ENCODE assay signal across 9 cellular contexts in the genomic region with DNA sequence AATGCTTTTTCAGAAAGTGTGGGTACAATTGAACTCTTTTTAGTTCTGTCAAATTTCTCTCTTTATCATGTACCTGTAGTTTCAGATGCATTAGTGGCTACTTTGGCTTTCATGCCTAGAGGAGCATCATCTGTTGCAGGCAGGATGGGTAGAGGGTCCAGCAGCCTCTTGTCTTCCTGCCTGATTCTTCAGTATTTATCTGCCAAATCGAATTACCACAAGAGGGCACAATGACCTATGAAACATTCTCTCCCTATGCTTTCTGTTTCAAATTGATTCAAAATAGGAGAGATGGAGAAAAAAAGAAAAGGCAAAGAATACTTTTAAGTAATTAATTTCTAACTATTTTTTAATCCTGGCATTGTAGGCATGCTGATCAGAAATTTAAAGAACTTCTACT.
A peak's percentile ranks its signal among the peaks of the same experiment; 100 is the strongest.
DNase-seq lines count a peak whose midpoint lies in the region; ATAC-seq, FAIRE-seq and TF ChIP-seq lines count a peak whose summit lies in the region.
"Had no signal": no experiment of that assay in that cellular context is flagged by ENCODE, and none has a peak within 500 bp of the region (broad histone marks: within the 10 kb centered on the region; RNA-seq: fewer than 3 reads in every experiment).

No MANE protein-coding gene starts in this region.

- H3K27ac ChIP-seq in OCI-LY1 (ENCODE audit: low read depth, low read length, poor library complexity, severe bottlenecking): no peak overlapping the region

- H3K36me3 ChIP-seq in OCI-LY1 (ENCODE audit: insufficient read depth, low read length): no peaks in the 10 kb centered on the region

- H3K9me3 ChIP-seq in OCI-LY1 (ENCODE audit: low read length): no peaks in the 10 kb centered on the region
- no peaks in the 10 kb centered on the region for H3K9me3 ChIP-seq in T-helper 17 cell (ENCODE audit: control insufficient read depth, low read length, poor library complexity, severe bottlenecking)

- no peaks in the 10 kb centered on the region for H3K79me2 ChIP-seq in OCI-LY1 (ENCODE audit: insufficient read depth, low read length)

- no peaks in the 10 kb centered on the region for H3F3A ChIP-seq in OCI-LY1 (ENCODE audit: insufficient read depth, low read length)

- no peak overlapping the region for H3K27ac Mint-ChIP-seq in T-helper 17 cell

- TF ChIP-seq CTCF in D721Med (IDR thresholded peaks at IDR 0.05; ENCODE audit: insufficient read depth, missing control alignments) (peak; percentile 58), OCI-LY1 (IDR thresholded peaks at IDR 0.05; ENCODE audit: low read length) (peak; percentile 47)

- no peak overlapping the region for H3K9ac ChIP-seq in OCI-LY1 (ENCODE audit: low read length)

- H3K4me3 ChIP-seq in OCI-LY1 (ENCODE audit: low read depth, low read length, poor library complexity, severe bottlenecking): no peak overlapping the region
- H3K4me3 ChIP-seq: K562 had no signal

- H3K4me2 ChIP-seq in OCI-LY1 (ENCODE audit: low read length): no peak overlapping the region

- H3K4me3 Mint-ChIP-seq in T-helper 17 cell: no peak overlapping the region

- H3K27me3 Mint-ChIP-seq in T-helper 17 cell: peaks cover 24% of the 10 kb centered on the region

- H3K27me3 ChIP-seq in OCI-LY1 (ENCODE audit: insufficient read depth, low read length): no peaks in the 10 kb centered on the region

- H4K20me1 ChIP-seq in OCI-LY1 (ENCODE audit: insufficient read depth, low read length): no peaks in the 10 kb centered on the region

- FAIRE-seq in D721Med (lab: Jason Lieb, UNC): peak; percentile 38
- FAIRE-seq: K562 had no signal

- H3K4me1 Mint-ChIP-seq in T-helper 17 cell: no peaks in the 10 kb centered on the region

- H3K4me1 ChIP-seq in OCI-LY1 (ENCODE audit: insufficient read depth, low read length, severe bottlenecking): peaks cover 5% of the 10 kb centered on the region

- no peak for DNase-seq in D721Med (ENCODE audit: insufficient read length, low spot score)
- peak; percentile 19 for DNase-seq in germinal center (ENCODE audit: low spot score)
- no peak for DNase-seq in activated CD4-positive, alpha-beta T cell treated with anti-CD3 and anti-CD28 coated beads for 4 hours
- DNase-seq in activated CD4-positive, alpha-beta T cell treated with anti-CD3 and anti-CD28 coated beads, Interleukin-2, amount 50 U/mL, for 1 hour: no peak
- no peak for DNase-seq in T-helper 17 cell

- peak; percentile 76 for ATAC-seq in GM19351 (IDR thresholded peaks at IDR 0.05; ENCODE audit: unreplicated experiment)
- ATAC-seq in HG03520 (IDR thresholded peaks at IDR 0.05; ENCODE audit: unreplicated experiment): peak; percentile 76
- no peak for ATAC-seq in T-helper 17 cell
- ATAC-seq: K562 had no signal

- peaks cover 4% of the 10 kb centered on the region for H3K36me3 Mint-ChIP-seq in T-helper 17 cell (ENCODE audit: low read depth)

- no peak overlapping the region for H2AFZ ChIP-seq in OCI-LY1 (ENCODE audit: low read length)

- H3K9me2 ChIP-seq in OCI-LY1 (ENCODE audit: low read depth, low read length): no peaks in the 10 kb centered on the region
